22 cellular contexts compared by ENCODE assay signal in genomic region chr4:85642356-85643100, GRCh38.
DNase-seq lines count a peak whose midpoint lies in the region; ATAC-seq and TF ChIP-seq lines count a peak whose summit lies in the region.
"Had no signal": no experiment of that assay in that cellular context is flagged by ENCODE, and none has a peak within 500 bp of the region (broad histone marks: within the 10 kb centered on the region; RNA-seq: fewer than 3 reads in every experiment).

No MANE protein-coding gene starts in this region.

- peaks cover 0 to 4% of the 10 kb centered on the region in 2 donors for H3K9me3 Mint-ChIP-seq in stimulated activated naive B cell treated with anti-CD40 and anti-IgM and Interleukin-4, amounts not matched to agents 10 μg/mL and 1 μg/mL and 100 μg/mL, for 72 hours
- H3K9me3 Mint-ChIP-seq in CD8-positive, alpha-beta T cell = no peaks in the 10 kb centered on the region
- H3K9me3 Mint-ChIP-seq: activated CD8-positive, alpha-beta T cell treated with anti-CD3 and anti-CD28 coated beads for 36 hours had no signal

- no peaks in the 10 kb centered on the region for H3K9me3 ChIP-seq in CD8-positive, alpha-beta T cell (ENCODE audit: low read length)
- H3K9me3 ChIP-seq in gastrocnemius medialis = no peaks in the 10 kb centered on the region
- H3K9me3 ChIP-seq: lower lobe of right lung, pancreas had no signal

- H3K4me1 ChIP-seq in CD8-positive, alpha-beta T cell (ENCODE audit: insufficient read depth, low read length) = no peaks in the 10 kb centered on the region
- no peaks in the 10 kb centered on the region for H3K4me1 ChIP-seq in gastrocnemius medialis
- H3K4me1 ChIP-seq: lower lobe of right lung, pancreas had no signal

- no peak overlapping the region for H3K4me3 Mint-ChIP-seq in stimulated activated naive B cell treated with anti-CD40 and anti-IgM and Interleukin-4, amounts not matched to agents 10 μg/mL and 1 μg/mL and 100 μg/mL, for 72 hours
- no peak overlapping the region for H3K4me3 Mint-ChIP-seq in CD8-positive, alpha-beta T cell
- H3K4me3 Mint-ChIP-seq: activated CD8-positive, alpha-beta T cell treated with anti-CD3 and anti-CD28 coated beads for 36 hours had no signal

- H3K36me3 Mint-ChIP-seq in stimulated activated naive B cell treated with anti-CD40 and anti-IgM and Interleukin-4, amounts not matched to agents 10 μg/mL and 1 μg/mL and 100 μg/mL, for 72 hours = peaks cover 1 to 19% of the 10 kb centered on the region in 2 donors
- no peaks in the 10 kb centered on the region for H3K36me3 Mint-ChIP-seq in CD8-positive, alpha-beta T cell

- H3K27me3 Mint-ChIP-seq in stimulated activated naive B cell treated with anti-CD40 and anti-IgM and Interleukin-4, amounts not matched to agents 10 μg/mL and 1 μg/mL and 100 μg/mL, for 72 hours = no peaks in the 10 kb centered on the region
- H3K27me3 Mint-ChIP-seq in CD8-positive, alpha-beta T cell (ENCODE audit: low read depth) = no peaks in the 10 kb centered on the region
- H3K27me3 Mint-ChIP-seq: activated CD8-positive, alpha-beta T cell treated with anti-CD3 and anti-CD28 coated beads for 36 hours had no signal

- TF ChIP-seq POLR2A in gastrocnemius medialis (IDR thresholded peaks at IDR 0.05) = no peak

- no peak for DNase-seq in stimulated activated naive B cell treated with anti-CD40 and anti-IgM and Interleukin-4, amounts not matched to agents 10 μg/mL and 1 μg/mL and 100 μg/mL, for 72 hours
- DNase-seq in CD8-positive, alpha-beta T cell = no peak
- DNase-seq in COLO829 (ENCODE audit: low spot score) (no peak), gastrocnemius medialis (no peak)
- DNase-seq: activated CD8-positive, alpha-beta T cell treated with anti-CD3 and anti-CD28 coated beads for 36 hours; activated naive CD4-positive, alpha-beta T cell treated with Interleukin-2 at 50 U/mL for 16 hours; activated T-cell treated with anti-CD3 and anti-CD28 coated beads, Interleukin-2, amount 50 U/mL, for 1 hour; amygdala; foreskin melanocyte; hypothalamus; lower lobe of right lung; NCI-H1436; NCI-H526 treated with DMSO at 0.1 percent for 48 hours; OCI-M1; pancreas; SHP77 treated with DMSO at 0.1 percent for 48 hours; stimulated activated naive CD4-positive, alpha-beta T cell had no signal

- no peak overlapping the region for H3K4me3 ChIP-seq in CD8-positive, alpha-beta T cell (ENCODE audit: low read depth, low read length)
- no peak overlapping the region for H3K4me3 ChIP-seq in gastrocnemius medialis
- H3K4me3 ChIP-seq: lower lobe of right lung, pancreas had no signal

- ATAC-seq in GM19351 (IDR thresholded peaks at IDR 0.05; ENCODE audit: unreplicated experiment) (peak; percentile 70), HG02678 (IDR thresholded peaks at IDR 0.05; ENCODE audit: unreplicated experiment) (peak; percentile 69), HG03565 (IDR thresholded peaks at IDR 0.05; ENCODE audit: unreplicated experiment) (peak; percentile 51), gastrocnemius medialis (no peak)
- ATAC-seq in stimulated activated naive B cell treated with anti-CD40 and anti-IgM and Interleukin-4, amounts not matched to agents 10 μg/mL and 1 μg/mL and 100 μg/mL, for 72 hours (replicated peaks) = peak; percentile 12 to 56
- no peak for ATAC-seq in CD8-positive, alpha-beta T cell
- ATAC-seq: activated CD8-positive, alpha-beta T cell treated with anti-CD3 and anti-CD28 coated beads for 36 hours; lower lobe of right lung; pancreas; sciatic nerve had no signal

- CTCF ChIA-PET in CD8-positive, alpha-beta T cell (lab: Charles Lee) = no interaction called here

- no peak overlapping the region for H3K27ac ChIP-seq in CD8-positive, alpha-beta T cell (ENCODE audit: low read depth, low read length)
- H3K27ac ChIP-seq in gastrocnemius medialis = no peak overlapping the region
- H3K27ac ChIP-seq: lower lobe of right lung, pancreas, VCaP had no signal

- TF ChIP-seq CTCF in CD8-positive, alpha-beta T cell (IDR thresholded peaks at IDR 0.05) = no peak
- TF ChIP-seq CTCF in gastrocnemius medialis (IDR thresholded peaks at IDR 0.05 in 4 of 5, conservative IDR thresholded peaks at IDR 0.05 in 1 of 5) = no peak

- intact Hi-C loops in CD8-positive, alpha-beta T cell (cut with DNase I, micrococcal nuclease) = no loop called here
- intact Hi-C loops in gastrocnemius medialis (cut with DNase I; ENCODE audit: low total_unique reads) = no loop called here

- H3K4me1 Mint-ChIP-seq in stimulated activated naive B cell treated with anti-CD40 and anti-IgM and Interleukin-4, amounts not matched to agents 10 μg/mL and 1 μg/mL and 100 μg/mL, for 72 hours = peaks cover 8 to 17% of the 10 kb centered on the region in 2 donors
- no peaks in the 10 kb centered on the region for H3K4me1 Mint-ChIP-seq in CD8-positive, alpha-beta T cell (ENCODE audit: low read depth)

- H3K27ac Mint-ChIP-seq in stimulated activated naive B cell treated with anti-CD40 and anti-IgM and Interleukin-4, amounts not matched to agents 10 μg/mL and 1 μg/mL and 100 μg/mL, for 72 hours = peak overlapping the region; percentile 33
- H3K27ac Mint-ChIP-seq in CD8-positive, alpha-beta T cell = no peak overlapping the region
- H3K27ac Mint-ChIP-seq: activated CD8-positive, alpha-beta T cell treated with anti-CD3 and anti-CD28 coated beads for 36 hours had no signal

- no peaks in the 10 kb centered on the region for H3K36me3 ChIP-seq in CD8-positive, alpha-beta T cell (ENCODE audit: insufficient read depth, low read length)
- H3K36me3 ChIP-seq in gastrocnemius medialis = no peaks in the 10 kb centered on the region
- H3K36me3 ChIP-seq: lower lobe of right lung, pancreas had no signal

- POLR2A ChIA-PET in CD8-positive, alpha-beta T cell (lab: Charles Lee) = no interaction called here

- in situ Hi-C loops in gastrocnemius medialis (cut with MboI; ENCODE audit: low sequenced_read_pairs in 4 of 4) = no loop called here

- H3K27me3 ChIP-seq in CD8-positive, alpha-beta T cell (ENCODE audit: insufficient read depth, low read length) = no peaks in the 10 kb centered on the region
- H3K27me3 ChIP-seq in gastrocnemius medialis = no peaks in the 10 kb centered on the region
- H3K27me3 ChIP-seq: pancreas had no signal

Comparison
In these comparisons a context has a peak if more than half of its experiments do, and no peak if none do; other contexts are left out.
1. ATAC-seq: peak in GM19351 (single experiment), HG02678 (single experiment), HG03565 (single experiment) and stimulated activated naive B cell treated with anti-CD40 and anti-IgM and Interleukin-4, amounts not matched to agents 10 μg/mL and 1 μg/mL and 100 μg/mL, for 72 hours (2 of 2); none in CD8-positive, alpha-beta T cell (single experiment) and gastrocnemius medialis (0 of 2).